ENCODE assay signal across 21 cellular contexts in genomic region chr1:201622824-201623223, GRCh38.
DNase-seq lines count a peak whose midpoint lies in the region; ATAC-seq, FAIRE-seq and TF ChIP-seq lines count a peak whose summit lies in the region.
"Had no signal": no experiment of that assay in that cellular context is flagged by ENCODE, and none has a peak within 500 bp of the region (broad histone marks: within the 10 kb centered on the region; RNA-seq: fewer than 3 reads in every experiment).

No MANE protein-coding gene starts in this region.

- FAIRE-seq in H1 (lab: Jason Lieb, UNC), result no peak
- FAIRE-seq: D721Med, GM12892, GM19239, H54 had no signal

- H4K20me1 ChIP-seq in IMR-90 (ENCODE audit: insufficient read depth, low read length) (peaks cover 11% of the 10 kb centered on the region; the same call in 1 of the 2 replicates), H1 (replicated peaks in 1 of 2; ENCODE audit: control insufficient read depth in 1 of 2, insufficient read depth in 2 of 2, low read length in 2 of 2) (no peaks in the 10 kb centered on the region), osteoblast (ENCODE audit: insufficient read depth, low read length) (peaks cover 19% of the 10 kb centered on the region)

- no TSS peak for BruUV-seq in IMR-90 (replicated peaks; lab: Mats Ljungman, UMichigan)

- H3K23ac ChIP-seq in IMR-90 (ENCODE audit: low read depth, low read length) (no peak overlapping the region), H1 (ENCODE audit: insufficient read length) (no peak overlapping the region), mesenchymal stem cell (ENCODE audit: low read length in 2 of 2) (no peak overlapping the region)

- no peak for TF ChIP-seq EP300 in H1 (IDR thresholded peaks at IDR 0.05; ENCODE audit: borderline replicate concordance in 1 of 2, low read depth in 2 of 2, low read length in 2 of 2)

- intact Hi-C loops in IMR-90 (cut with micrococcal nuclease) (no loop called here), lower leg skin (cut with DNase I; ENCODE audit: low total_unique reads) (no loop called here)
- intact Hi-C loops in CD4-positive, alpha-beta T cell (cut with DNase I, micrococcal nuclease), result no loop called here

- H4K91ac ChIP-seq in IMR-90 (ENCODE audit: insufficient read depth, low read depth, low read length) (no peak overlapping the region), H1 (replicated peaks; ENCODE audit: insufficient read length, low read length) (no peak overlapping the region), mesenchymal stem cell (ENCODE audit: low read length) (peak overlapping the region; percentile 58)

- no peak overlapping the region for H3K27ac ChIP-seq in IMR-90 (ENCODE audit: insufficient read depth, low read length)
- no peak overlapping the region for H3K27ac ChIP-seq in H1 (ENCODE audit: low read depth, low read length)
- no peak overlapping the region for H3K27ac ChIP-seq in mesenchymal stem cell (ENCODE audit: low read length, poor library complexity, severe bottlenecking)
- no peak overlapping the region for H3K27ac ChIP-seq in osteoblast (ENCODE audit: low read depth, low read length)
- no peak overlapping the region for H3K27ac ChIP-seq in CD4-positive, alpha-beta T cell (ENCODE audit: low read depth, low read length)

- H3K79me2 ChIP-seq in H1 (ENCODE audit: control insufficient read depth in 1 of 2, insufficient read depth in 2 of 2, low read length in 2 of 2) (no peaks in the 10 kb centered on the region), osteoblast (ENCODE audit: insufficient read depth, low read length) (peaks cover 55% of the 10 kb centered on the region)

- no peaks in the 10 kb centered on the region for H3K9me3 Mint-ChIP-seq in CD4-positive, alpha-beta T cell
- H3K9me3 Mint-ChIP-seq: CD4-positive, CD25-positive, alpha-beta regulatory T cell; CD8-positive, alpha-beta memory T cell; GM23338 had no signal

- peaks cover 42 to 61% of the 10 kb centered on the region in 2 experiments for H3K79me1 ChIP-seq in IMR-90 (ENCODE audit: low read depth in 1 of 2, low read length in 2 of 2)
- H3K79me1 ChIP-seq in H1 (ENCODE audit: low read depth, low read length), result no peaks in the 10 kb centered on the region
- peaks cover 40% of the 10 kb centered on the region for H3K79me1 ChIP-seq in mesenchymal stem cell (replicated peaks; ENCODE audit: low read length, poor library complexity, severe bottlenecking)

- H3K4me1 Mint-ChIP-seq in CD4-positive, alpha-beta T cell (ENCODE audit: low read depth), result no peaks in the 10 kb centered on the region
- H3K4me1 Mint-ChIP-seq: CD4-positive, CD25-positive, alpha-beta regulatory T cell; CD8-positive, alpha-beta memory T cell had no signal

- CTCF ChIA-PET in IMR-90 (lab: Yijun Ruan, JAX) (interaction anchor here (0.9 to 1.4 kb wide), 2 partner anchors 9 to 63 kb away, joined by 3 to 5 read pairs; no protein-coding TSS in a partner anchor), H1 (lab: Charles Lee; ENCODE audit: partially characterized antibody) (interaction anchor here (0.9 to 2.5 kb wide), 7 partner anchors 12 to 141 kb away, joined by 3 to 9 read pairs (median 4); no protein-coding TSS in a partner anchor)
- CTCF ChIA-PET in CD4-positive, alpha-beta T cell (lab: Charles Lee), result no interaction called here

- H2BK12ac ChIP-seq in H1 (ENCODE audit: low read depth, low read length), result no peak overlapping the region
- H2BK12ac ChIP-seq in mesenchymal stem cell (ENCODE audit: low read length in 2 of 2), result peak overlapping the region; percentile 12 to 51

- H2BK120ac ChIP-seq in IMR-90 (ENCODE audit: low read depth, low read length), result no peak overlapping the region
- H2BK120ac ChIP-seq in H1 (replicated peaks; ENCODE audit: low read depth, low read length), result no peak overlapping the region
- H2BK120ac ChIP-seq in mesenchymal stem cell (ENCODE audit: low read depth, low read length), result peak overlapping the region; percentile 29

- DNase-seq in IMR-90 (no peak), H1 (ENCODE audit: low read depth in 1 of 2, low spot score in 2 of 2) (no peak), mesenchymal stem cell (no peak), osteoblast (ENCODE audit: insufficient read length, low spot score, missing footprints) (peak; percentile 37), GM03348 (ENCODE audit: low spot score) (no peak), lower leg skin (ENCODE audit: low spot score in 2 of 2) (no peak), RPMI8226 (no peak)
- no peak for DNase-seq in CD4-positive, alpha-beta T cell
- DNase-seq: C1 segment of cervical spinal cord; CD4-positive, CD25-positive, alpha-beta regulatory T cell; CD8-positive, alpha-beta memory T cell; DMS 273 treated with DMSO at 0.1 percent for 48 hours; DMS79; EL; GDM1 had no signal

- TF ChIP-seq CTCF in IMR-90 (conservative IDR thresholded peaks at IDR 0.05; ENCODE audit: low read depth, low read length) (no peak), H1 (IDR thresholded peaks at IDR 0.05; ENCODE audit: control extremely low read depth in 1 of 3, insufficient read depth in 1 of 3, low read depth in 1 of 3, low read length in 3 of 3) (no peak), osteoblast (IDR thresholded peaks at IDR 0.05; ENCODE audit: extremely low read depth, low read depth, low read length) (no peak), lower leg skin (IDR thresholded peaks at IDR 0.05) (no peak)
- no peak for TF ChIP-seq CTCF in CD4-positive, alpha-beta T cell (IDR thresholded peaks at IDR 0.05)

- H2AFZ ChIP-seq in IMR-90 (replicated peaks; ENCODE audit: low read length, poor library complexity), result no peak overlapping the region
- no peak overlapping the region for H2AFZ ChIP-seq in H1 (ENCODE audit: low read length)
- no peak overlapping the region for H2AFZ ChIP-seq in mesenchymal stem cell (ENCODE audit: low read depth, low read length)
- H2AFZ ChIP-seq in osteoblast (ENCODE audit: low read length), result no peak overlapping the region
- H2AFZ ChIP-seq: GM23338 had no signal

- H3K4ac ChIP-seq in IMR-90 (ENCODE audit: low read depth, low read length) (0 out of 2 replicates have a peak overlapping the region, but pooled peaks have one; percentile 4), H1 (replicated peaks; ENCODE audit: insufficient read length, low read depth, low read length) (no peak overlapping the region), mesenchymal stem cell (ENCODE audit: low read depth in 1 of 2, low read length in 2 of 2) (peak overlapping the region; percentile 35 to 84)

- H4K5ac ChIP-seq in IMR-90 (ENCODE audit: low read depth, low read length), result no peak overlapping the region
- no peak overlapping the region for H4K5ac ChIP-seq in H1 (ENCODE audit: insufficient read length, low read depth, low read length)

- H3K56ac ChIP-seq in IMR-90 (ENCODE audit: extremely low read depth, insufficient read depth, low read length), result no peak overlapping the region
- H3K56ac ChIP-seq in H1 (replicated peaks; ENCODE audit: insufficient read length, low read depth, low read length), result no peak overlapping the region

- H4K8ac ChIP-seq in IMR-90 (ENCODE audit: low read depth in 2 of 2, low read length in 2 of 2), result no peak overlapping the region
- H4K8ac ChIP-seq in H1 (ENCODE audit: extremely low read depth, insufficient read depth, low read length), result no peak overlapping the region; the same call in 1 of the 2 replicates
- H4K8ac ChIP-seq in mesenchymal stem cell (ENCODE audit: low read length), result no peak overlapping the region

- H3K4me2 ChIP-seq in IMR-90 (ENCODE audit: low read depth, low read length), result no peak overlapping the region
- no peak overlapping the region for H3K4me2 ChIP-seq in H1 (ENCODE audit: insufficient read depth in 1 of 2, low read depth in 2 of 2, low read length in 2 of 2)
- no peak overlapping the region for H3K4me2 ChIP-seq in mesenchymal stem cell (ENCODE audit: low read length, poor library complexity, severe bottlenecking)
- no peak overlapping the region for H3K4me2 ChIP-seq in osteoblast (ENCODE audit: insufficient read depth, low read length)
- H3K4me2 ChIP-seq: GM23338 had no signal

- H3K18ac ChIP-seq in IMR-90 (ENCODE audit: low read depth, low read length) (no peak overlapping the region), H1 (ENCODE audit: extremely low read depth, low read length) (no peak overlapping the region), mesenchymal stem cell (ENCODE audit: low read depth in 1 of 2, low read length in 2 of 2) (peak overlapping the region; percentile 61 to 81)

- H3K36me3 ChIP-seq in IMR-90 (ENCODE audit: control insufficient read depth, insufficient read depth, low read length) (peaks cover 4% of the 10 kb centered on the region; the same call in 1 of the 2 replicates), H1 (ENCODE audit: control insufficient read depth in 2 of 4, insufficient read depth in 4 of 4, low read length in 3 of 4) (no peaks in the 10 kb centered on the region), mesenchymal stem cell (ENCODE audit: control insufficient read depth in 1 of 2, insufficient read depth in 2 of 2, low read depth in 1 of 2, low read length in 2 of 2) (peaks cover 11 to 13% of the 10 kb centered on the region in 2 experiments), osteoblast (ENCODE audit: insufficient read depth, low read length) (peaks cover 26% of the 10 kb centered on the region)
- H3K36me3 ChIP-seq: HAP-1 had no signal

- H3K27me3 Mint-ChIP-seq in CD4-positive, alpha-beta T cell, result no peaks in the 10 kb centered on the region
- H3K27me3 Mint-ChIP-seq: CD4-positive, CD25-positive, alpha-beta regulatory T cell had no signal

- H3K4me1 ChIP-seq in IMR-90 (ENCODE audit: control insufficient read depth, insufficient read depth, low read length) (peaks cover 16% of the 10 kb centered on the region), H1 (replicated peaks in 1 of 4; ENCODE audit: control insufficient read depth in 3 of 4, insufficient read depth in 4 of 4, low read length in 3 of 4) (peaks cover 1 to 8% (median 5%) of the 10 kb centered on the region in 4 experiments; a peak in 4 of 7 replicates), mesenchymal stem cell (ENCODE audit: control insufficient read depth, insufficient read depth, low read depth, low read length) (peaks cover 16% of the 10 kb centered on the region), osteoblast (ENCODE audit: insufficient read depth, low read length) (peaks cover 47% of the 10 kb centered on the region)
- H3K4me1 ChIP-seq: HAP-1 had no signal

- no peak overlapping the region for H2BK20ac ChIP-seq in IMR-90 (ENCODE audit: low read depth, low read length)
- H2BK20ac ChIP-seq in H1 (ENCODE audit: low read length), result 0 out of 2 replicates have a peak overlapping the region, but pooled peaks have one; percentile 61

- H3K4me3 Mint-ChIP-seq in CD4-positive, alpha-beta T cell, result no peak overlapping the region
- H3K4me3 Mint-ChIP-seq: CD4-positive, CD25-positive, alpha-beta regulatory T cell; CD8-positive, alpha-beta memory T cell; GM23338 had no signal

- H3K27ac Mint-ChIP-seq in CD4-positive, alpha-beta T cell, result no peak overlapping the region
- H3K27ac Mint-ChIP-seq: CD4-positive, CD25-positive, alpha-beta regulatory T cell; CD8-positive, alpha-beta memory T cell; GM23338 had no signal

- in situ Hi-C loops in IMR-90 (cut with MboI; ENCODE audit: low sequenced_read_pairs), result loop anchor here (10.0 kb wide), 1 partner anchor 58 kb away; no protein-coding TSS in a partner anchor

- no peaks in the 10 kb centered on the region for H3K23me2 ChIP-seq in H1 (ENCODE audit: low read depth, low read length)

- H3K9me3 ChIP-seq in IMR-90 (ENCODE audit: control insufficient read depth, insufficient read depth, low read length) (no peaks in the 10 kb centered on the region), H1 (ENCODE audit: insufficient read depth in 2 of 2, low read depth in 1 of 2, low read length in 1 of 2) (no peaks in the 10 kb centered on the region), mesenchymal stem cell (ENCODE audit: control insufficient read depth, low read length) (no peaks in the 10 kb centered on the region), osteoblast (ENCODE audit: low read depth, low read length) (no peaks in the 10 kb centered on the region)
- no peaks in the 10 kb centered on the region for H3K9me3 ChIP-seq in CD4-positive, alpha-beta T cell (ENCODE audit: control insufficient read depth, low read length)
- H3K9me3 ChIP-seq: HAP-1 had no signal

- dilution Hi-C loops in IMR-90 (cut with HindIII; ENCODE audit: low sequenced_read_pairs, unreplicated experiment), result no loop called here

- H3K9ac ChIP-seq in IMR-90 (ENCODE audit: low read depth, low read length) (no peak overlapping the region), H1 (replicated peaks in 1 of 4; ENCODE audit: extremely low read depth in 1 of 4, low read depth in 3 of 4, low read length in 3 of 4) (no peak overlapping the region), mesenchymal stem cell (ENCODE audit: low read length) (no peak overlapping the region)

- no peak for TF ChIP-seq POLR2A in IMR-90 (IDR thresholded peaks at IDR 0.05; ENCODE audit: low read depth, low read length)
- TF ChIP-seq POLR2A in H1 (IDR thresholded peaks at IDR 0.05; ENCODE audit: control extremely low read depth in 1 of 2, low read depth in 2 of 2, low read length in 2 of 2), result no peak
- TF ChIP-seq POLR2A in lower leg skin (IDR thresholded peaks at IDR 0.05), result no peak

- no peak overlapping the region for H3K4me3 ChIP-seq in IMR-90 (ENCODE audit: insufficient read depth, low read depth, low read length)
- H3K4me3 ChIP-seq in H1 (ENCODE audit: extremely low read depth in 1 of 4, insufficient read depth in 2 of 4, low read depth in 3 of 4, low read length in 4 of 4), result no peak overlapping the region
- no peak overlapping the region for H3K4me3 ChIP-seq in mesenchymal stem cell (ENCODE audit: insufficient read depth in 1 of 2, low read depth in 1 of 2, low read length in 2 of 2)
- H3K4me3 ChIP-seq in osteoblast (ENCODE audit: insufficient read depth, low read length), result no peak overlapping the region
- H3K4me3 ChIP-seq in lower leg skin (ENCODE audit: low read depth, poor library complexity, severe bottlenecking), result no peak overlapping the region
- H3K4me3 ChIP-seq: GM23338, HAP-1 had no signal

- POLR2A ChIA-PET in IMR-90 (lab: Charles Lee; ENCODE audit: unreplicated experiment), result interaction anchor here (0.5 kb wide), 1 partner anchor 20 kb away, joined by 5 read pairs; no protein-coding TSS in a partner anchor
- POLR2A ChIA-PET in H1 (lab: Charles Lee; ENCODE audit: partially characterized antibody), result no interaction called here
- POLR2A ChIA-PET in CD4-positive, alpha-beta T cell (lab: Charles Lee), result no interaction called here

- TF ChIP-seq RAD21 in IMR-90 (IDR thresholded peaks at IDR 0.05; ENCODE audit: low read length) (no peak), H1 (IDR thresholded peaks at IDR 0.05 in 1 of 2, conservative IDR thresholded peaks at IDR 0.05 in 1 of 2; ENCODE audit: low read depth in 2 of 2, low read length in 2 of 2) (no peak)

- no peak overlapping the region for H2AK5ac ChIP-seq in IMR-90 (ENCODE audit: low read depth, low read length)
- no peak overlapping the region for H2AK5ac ChIP-seq in H1 (ENCODE audit: low read depth, low read length)
- H2AK5ac ChIP-seq in mesenchymal stem cell (ENCODE audit: low read length, severe bottlenecking), result no peak overlapping the region

- H3K27me3 ChIP-seq in IMR-90 (ENCODE audit: control insufficient read depth, insufficient read depth, low read length), result no peaks in the 10 kb centered on the region
- no peaks in the 10 kb centered on the region for H3K27me3 ChIP-seq in H1 (replicated peaks in 1 of 4; ENCODE audit: control insufficient read depth in 3 of 4, extremely low read depth in 1 of 4, insufficient read depth in 3 of 4, low read length in 3 of 4)
- H3K27me3 ChIP-seq in mesenchymal stem cell (ENCODE audit: control insufficient read depth in 1 of 2, insufficient read depth in 1 of 2, low read length in 2 of 2), result no peaks in the 10 kb centered on the region
- no peaks in the 10 kb centered on the region for H3K27me3 ChIP-seq in osteoblast (ENCODE audit: insufficient read depth, low read length)
- H3K27me3 ChIP-seq in CD4-positive, alpha-beta T cell (ENCODE audit: control insufficient read depth, insufficient read depth, low read length), result no peaks in the 10 kb centered on the region

- no peak overlapping the region for H2AK9ac ChIP-seq in IMR-90 (replicated peaks; ENCODE audit: low read depth, low read length, poor library complexity)

- no peak for ATAC-seq in IMR-90 (ENCODE audit: low read depth)
- no peak for ATAC-seq in CD4-positive, alpha-beta T cell (ENCODE audit: poor library complexity)
- ATAC-seq: GM23338 had no signal

- H3K36me3 Mint-ChIP-seq in CD4-positive, alpha-beta T cell (ENCODE audit: low read depth), result no peaks in the 10 kb centered on the region
- H3K36me3 Mint-ChIP-seq: CD4-positive, CD25-positive, alpha-beta regulatory T cell; CD8-positive, alpha-beta memory T cell had no signal

- H2BK15ac ChIP-seq in IMR-90 (ENCODE audit: low read depth, low read length) (no peak overlapping the region), H1 (ENCODE audit: low read length) (no peak overlapping the region), mesenchymal stem cell (ENCODE audit: low read depth, poor library complexity, severe bottlenecking) (peak overlapping the region; percentile 67)

- peaks cover 19% of the 10 kb centered on the region for H3K9me1 ChIP-seq in IMR-90 (ENCODE audit: insufficient read depth, low read length)

- no peak overlapping the region for H3K14ac ChIP-seq in IMR-90 (replicated peaks; ENCODE audit: low read depth, low read length)
- H3K14ac ChIP-seq in H1 (ENCODE audit: insufficient read length), result no peak overlapping the region
- peak overlapping the region in 1 of 2 experiments; percentile 11 for H3K14ac ChIP-seq in mesenchymal stem cell (ENCODE audit: low read length in 2 of 2)

- H2BK5ac ChIP-seq in IMR-90 (ENCODE audit: low read depth, low read length, poor library complexity, severe bottlenecking), result no peak overlapping the region
- no peak overlapping the region for H2BK5ac ChIP-seq in H1 (ENCODE audit: low read depth, low read length)
- H2BK5ac ChIP-seq in mesenchymal stem cell (ENCODE audit: low read depth, low read length, poor library complexity, severe bottlenecking), result no peak overlapping the region

- 98% methylated on average over 7 of the region's 15 CpGs; no CpG with 5 or more reads in 1 of the 2 experiments for WGBS in IMR-90 (ENCODE audit: extremely low coverage in 2 of 2, insufficient read length in 1 of 2), 2 experiments
- WGBS in H1 (ENCODE audit: extremely low coverage in 1 of 2, insufficient coverage in 1 of 2, insufficient read length in 1 of 2, insufficient replicate concordance in 2 of 2, low coverage in 1 of 2, low lambda C conversion rate in 2 of 2, missing lambda C conversion rate in 1 of 2), 2 experiments, result 93% methylated on average over 14 of the region's 15 CpGs; no CpG with 5 or more reads in 1 of the 2 experiments
- WGBS in mesenchymal stem cell, result 99% methylated on average over 15 of the region's 15 CpGs
- 84 to 85% methylated on average over 15 of the region's 15 CpGs for WGBS in lower leg skin, 2 donors

Comparison
In these comparisons a context has a peak if more than half of its experiments do, and no peak if none do; other contexts are left out.
1. H3K18ac ChIP-seq: peak in mesenchymal stem cell (2 of 2); none in IMR-90 (single experiment) and H1 (single experiment).